In genomic region chr5:50623666-50624065, GRCh38 we compare ENCODE assay signal across 1 cellular context.
TF ChIP-seq lines count a peak whose summit lies in the region.

No MANE protein-coding gene starts in this region.

TF ChIP-seq in H1, 55 proteins besides CTCF, POLR2A, EP300 and RAD21:
- TF ChIP-seq RBBP5 (IDR thresholded peaks at IDR 0.05; ENCODE audit: borderline replicate concordance, low read depth, low read length) (no peak), SIN3A (conservative IDR thresholded peaks at IDR 0.05 in 1 of 2, IDR thresholded peaks at IDR 0.05 in 1 of 2; ENCODE audit: low read depth in 1 of 2, low read length in 2 of 2) (no peak), ZNF274 (IDR thresholded peaks at IDR 0.05; ENCODE audit: borderline replicate concordance, extremely low read depth, low read length) (no peak), RFX5 (IDR thresholded peaks at IDR 0.05; ENCODE audit: borderline replicate concordance, low read depth, low read length) (no peak), ASH2L (IDR thresholded peaks at IDR 0.05; ENCODE audit: low read length) (no peak), MAFK (IDR thresholded peaks at IDR 0.05; ENCODE audit: low read depth, low read length) (no peak), POLR2AphosphoS5 (IDR thresholded peaks at IDR 0.05; ENCODE audit: low read depth, low read length) (no peak), HDAC6 (IDR thresholded peaks at IDR 0.05; ENCODE audit: low read depth, low read length) (no peak), GABPA (IDR thresholded peaks at IDR 0.05; ENCODE audit: borderline replicate concordance, insufficient read depth, low read length) (no peak), BACH1 (IDR thresholded peaks at IDR 0.05; ENCODE audit: low read length) (no peak), TAF7 (optimal IDR thresholded peaks at IDR 0.05; ENCODE audit: borderline replicate concordance, low read depth, low read length) (no peak), RXRA (IDR thresholded peaks at IDR 0.05; ENCODE audit: insufficient read depth, low read depth, low read length) (no peak), SUZ12 (IDR thresholded peaks at IDR 0.05; ENCODE audit: low read length) (no peak), ATF3 (IDR thresholded peaks at IDR 0.05; ENCODE audit: insufficient read depth, low read depth, low read length) (no peak), EZH2 (IDR thresholded peaks at IDR 0.05; ENCODE audit: low read depth, low read length, severe bottlenecking) (no peak), TAF1 (IDR thresholded peaks at IDR 0.05; ENCODE audit: low read depth, low read length) (no peak), SAP30 (IDR thresholded peaks at IDR 0.05; ENCODE audit: insufficient read depth, insufficient replicate concordance, low read length) (no peak), YY1 (IDR thresholded peaks at IDR 0.05; ENCODE audit: low read depth, low read length) (no peak)
